Comparison of ENCODE assay signal across 7 cellular contexts in genomic region chr15:27675571-27675970, GRCh38.
"Had no signal": no experiment of that assay in that cellular context is flagged by ENCODE, and none has a peak within 500 bp of the region (broad histone marks: within the 10 kb centered on the region; RNA-seq: fewer than 3 reads in every experiment).

No MANE protein-coding gene starts in this region.

- H3K27ac ChIP-seq: GM23248, HL-60 had no signal

- H3K4me3 ChIP-seq: GM23248, HAP-1 had no signal

- H3K27ac Mint-ChIP-seq: HFFc6 had no signal

- DNase-seq: GM23248, GOT3, H7, HFFc6 had no signal

- H3K4me1 Mint-ChIP-seq: IgD-negative memory B cell had no signal

- H3K27me3 Mint-ChIP-seq: IgD-negative memory B cell had no signal

- H3K4me3 Mint-ChIP-seq: HFFc6, IgD-negative memory B cell had no signal
